In the genomic region with DNA sequence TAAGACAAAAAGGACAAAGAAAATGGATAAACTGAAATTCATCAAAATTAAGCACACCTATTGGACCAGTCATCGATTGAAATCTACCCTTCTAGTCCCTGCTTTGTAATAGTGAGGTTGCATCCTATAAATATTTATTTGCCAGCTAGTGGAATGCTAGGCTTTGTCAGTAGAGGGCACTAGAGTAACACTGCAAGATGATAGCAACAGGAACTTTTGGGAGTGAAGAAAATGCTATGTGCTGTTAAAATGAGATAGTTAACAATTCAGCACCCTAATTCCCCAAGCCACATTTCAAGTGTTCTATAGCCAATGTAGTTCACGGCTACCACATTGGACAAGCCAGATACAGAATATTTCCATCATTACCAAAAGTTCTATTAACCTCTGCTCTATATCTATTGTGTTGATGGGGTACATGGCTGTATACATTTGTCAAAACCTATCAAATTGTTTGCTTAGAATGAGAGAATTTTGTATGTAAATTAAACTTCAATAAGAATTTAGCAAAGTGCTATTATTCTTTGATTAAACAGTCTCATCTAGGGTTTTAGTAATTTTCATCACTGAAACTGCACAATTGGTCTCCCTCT, we compare ENCODE assay signal across 1 cellular context.
TF ChIP-seq lines count a peak whose summit lies in the region.

No MANE protein-coding gene starts in this region.

TF ChIP-seq in HepG2, 621 proteins besides CTCF, POLR2A, EP300 and RAD21 (continued from another document and continues in another):
- TF ChIP-seq ZHX1 (CRISPR knock-in tag; IDR thresholded peaks at IDR 0.05; ENCODE audit: low read depth) = no peak
- TF ChIP-seq, protein P1, sequence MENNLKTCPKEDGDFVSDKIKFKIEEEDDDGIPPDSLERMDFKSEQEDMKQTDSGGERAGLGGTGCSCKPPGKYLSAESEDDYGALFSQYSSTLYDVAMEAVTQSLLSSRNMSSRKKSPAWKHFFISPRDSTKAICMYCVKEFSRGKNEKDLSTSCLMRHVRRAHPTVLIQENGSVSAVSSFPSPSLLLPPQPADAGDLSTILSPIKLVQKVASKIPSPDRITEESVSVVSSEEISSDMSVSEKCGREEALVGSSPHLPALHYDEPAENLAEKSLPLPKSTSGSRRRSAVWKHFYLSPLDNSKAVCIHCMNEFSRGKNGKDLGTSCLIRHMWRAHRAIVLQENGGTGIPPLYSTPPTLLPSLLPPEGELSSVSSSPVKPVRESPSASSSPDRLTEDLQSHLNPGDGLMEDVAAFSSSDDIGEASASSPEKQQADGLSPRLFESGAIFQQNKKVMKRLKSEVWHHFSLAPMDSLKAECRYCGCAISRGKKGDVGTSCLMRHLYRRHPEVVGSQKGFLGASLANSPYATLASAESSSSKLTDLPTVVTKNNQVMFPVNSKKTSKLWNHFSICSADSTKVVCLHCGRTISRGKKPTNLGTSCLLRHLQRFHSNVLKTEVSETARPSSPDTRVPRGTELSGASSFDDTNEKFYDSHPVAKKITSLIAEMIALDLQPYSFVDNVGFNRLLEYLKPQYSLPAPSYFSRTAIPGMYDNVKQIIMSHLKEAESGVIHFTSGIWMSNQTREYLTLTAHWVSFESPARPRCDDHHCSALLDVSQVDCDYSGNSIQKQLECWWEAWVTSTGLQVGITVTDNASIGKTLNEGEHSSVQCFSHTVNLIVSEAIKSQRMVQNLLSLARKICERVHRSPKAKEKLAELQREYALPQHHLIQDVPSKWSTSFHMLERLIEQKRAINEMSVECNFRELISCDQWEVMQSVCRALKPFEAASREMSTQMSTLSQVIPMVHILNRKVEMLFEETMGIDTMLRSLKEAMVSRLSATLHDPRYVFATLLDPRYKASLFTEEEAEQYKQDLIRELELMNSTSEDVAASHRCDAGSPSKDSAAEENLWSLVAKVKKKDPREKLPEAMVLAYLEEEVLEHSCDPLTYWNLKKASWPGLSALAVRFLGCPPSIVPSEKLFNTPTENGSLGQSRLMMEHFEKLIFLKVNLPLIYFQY (CRISPR knock-in tag; IDR thresholded peaks at IDR 0.05; ENCODE audit: borderline replicate concordance) = no peak
- TF ChIP-seq ZNF18 (CRISPR knock-in tag; IDR thresholded peaks at IDR 0.05; ENCODE audit: insufficient replicate concordance) = no peak
- TF ChIP-seq IRF2 (CRISPR knock-in tag; IDR thresholded peaks at IDR 0.05) = no peak
- TF ChIP-seq ZNF546 (CRISPR knock-in tag; conservative IDR thresholded peaks at IDR 0.05) = no peak
- TF ChIP-seq RBM39 (IDR thresholded peaks at IDR 0.05; ENCODE audit: low read depth, low read length, poor library complexity, severe bottlenecking) = no peak
- no peak for TF ChIP-seq NCOA5 (CRISPR knock-in tag; IDR thresholded peaks at IDR 0.05)
- TF ChIP-seq ELF3 (CRISPR knock-in tag; IDR thresholded peaks at IDR 0.05) = 0 out of 2 replicates have a peak, but pooled peaks have one; percentile 21
- TF ChIP-seq MLLT10 (CRISPR knock-in tag; IDR thresholded peaks at IDR 0.05) = no peak
- no peak for TF ChIP-seq ZMYM3 (CRISPR knock-in tag; IDR thresholded peaks at IDR 0.05)
- TF ChIP-seq ZNF446 (CRISPR knock-in tag; IDR thresholded peaks at IDR 0.05) = no peak
- TF ChIP-seq, protein P2, sequence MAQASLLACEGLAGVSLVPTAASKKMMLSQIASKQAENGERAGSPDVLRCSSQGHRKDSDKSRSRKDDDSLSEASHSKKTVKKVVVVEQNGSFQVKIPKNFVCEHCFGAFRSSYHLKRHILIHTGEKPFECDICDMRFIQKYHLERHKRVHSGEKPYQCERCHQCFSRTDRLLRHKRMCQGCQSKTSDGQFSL (CRISPR knock-in tag; IDR thresholded peaks at IDR 0.05) = no peak
- TF ChIP-seq, protein P3, sequence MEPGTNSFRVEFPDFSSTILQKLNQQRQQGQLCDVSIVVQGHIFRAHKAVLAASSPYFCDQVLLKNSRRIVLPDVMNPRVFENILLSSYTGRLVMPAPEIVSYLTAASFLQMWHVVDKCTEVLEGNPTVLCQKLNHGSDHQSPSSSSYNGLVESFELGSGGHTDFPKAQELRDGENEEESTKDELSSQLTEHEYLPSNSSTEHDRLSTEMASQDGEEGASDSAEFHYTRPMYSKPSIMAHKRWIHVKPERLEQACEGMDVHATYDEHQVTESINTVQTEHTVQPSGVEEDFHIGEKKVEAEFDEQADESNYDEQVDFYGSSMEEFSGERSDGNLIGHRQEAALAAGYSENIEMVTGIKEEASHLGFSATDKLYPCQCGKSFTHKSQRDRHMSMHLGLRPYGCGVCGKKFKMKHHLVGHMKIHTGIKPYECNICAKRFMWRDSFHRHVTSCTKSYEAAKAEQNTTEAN (CRISPR knock-in tag; conservative IDR thresholded peaks at IDR 0.05) = no peak
- no peak for TF ChIP-seq SMYD3 (CRISPR knock-in tag; IDR thresholded peaks at IDR 0.05)
- no peak for TF ChIP-seq ZNF768 (CRISPR knock-in tag; IDR thresholded peaks at IDR 0.05)
- TF ChIP-seq BHLHE40 (IDR thresholded peaks at IDR 0.05; ENCODE audit: low read length) = no peak
- no peak for TF ChIP-seq ISL2 (CRISPR knock-in tag; IDR thresholded peaks at IDR 0.05)
- peak; percentile 53; the same call in 1 of the 2 replicates for TF ChIP-seq ZMYM4 (CRISPR knock-in tag; IDR thresholded peaks at IDR 0.05)
- peak; percentile 58 for TF ChIP-seq POGZ (CRISPR knock-in tag; IDR thresholded peaks at IDR 0.05)
- TF ChIP-seq NFE2 (CRISPR knock-in tag; IDR thresholded peaks at IDR 0.05) = no peak
- peak; percentile 84 for TF ChIP-seq SMC3 (IDR thresholded peaks at IDR 0.05; ENCODE audit: low read length)
- TF ChIP-seq MYPOP (CRISPR knock-in tag; IDR thresholded peaks at IDR 0.05) = no peak
- TF ChIP-seq, protein P4, sequence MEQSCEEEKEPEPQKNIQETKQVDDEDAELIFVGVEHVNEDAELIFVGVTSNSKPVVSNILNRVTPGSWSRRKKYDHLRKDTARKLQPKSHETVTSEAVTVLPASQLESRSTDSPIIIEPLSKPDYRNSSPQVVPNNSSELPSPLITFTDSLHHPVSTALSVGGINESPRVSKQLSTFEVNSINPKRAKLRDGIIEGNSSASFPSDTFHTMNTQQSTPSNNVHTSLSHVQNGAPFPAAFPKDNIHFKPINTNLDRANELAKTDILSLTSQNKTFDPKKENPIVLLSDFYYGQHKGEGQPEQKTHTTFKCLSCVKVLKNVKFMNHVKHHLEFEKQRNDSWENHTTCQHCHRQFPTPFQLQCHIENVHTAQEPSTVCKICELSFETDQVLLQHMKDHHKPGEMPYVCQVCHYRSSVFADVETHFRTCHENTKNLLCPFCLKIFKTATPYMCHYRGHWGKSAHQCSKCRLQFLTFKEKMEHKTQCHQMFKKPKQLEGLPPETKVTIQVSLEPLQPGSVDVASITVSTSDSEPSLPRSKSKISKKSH (CRISPR knock-in tag; IDR thresholded peaks at IDR 0.05; ENCODE audit: borderline replicate concordance) = no peak
- no peak for TF ChIP-seq ZNF615 (CRISPR knock-in tag; IDR thresholded peaks at IDR 0.05; ENCODE audit: borderline replicate concordance)
- TF ChIP-seq ZNF260 (CRISPR knock-in tag; IDR thresholded peaks at IDR 0.05; ENCODE audit: borderline replicate concordance, low read depth) = no peak
- TF ChIP-seq, protein P5, sequence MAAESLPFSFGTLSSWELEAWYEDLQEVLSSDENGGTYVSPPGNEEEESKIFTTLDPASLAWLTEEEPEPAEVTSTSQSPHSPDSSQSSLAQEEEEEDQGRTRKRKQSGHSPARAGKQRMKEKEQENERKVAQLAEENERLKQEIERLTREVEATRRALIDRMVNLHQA (CRISPR knock-in tag; IDR thresholded peaks at IDR 0.05) = no peak
- no peak for TF ChIP-seq CBX5 (CRISPR knock-in tag; IDR thresholded peaks at IDR 0.05; ENCODE audit: borderline replicate concordance)
- TF ChIP-seq ZNF761 (CRISPR knock-in tag; conservative IDR thresholded peaks at IDR 0.05) = no peak
- TF ChIP-seq, protein P6, sequence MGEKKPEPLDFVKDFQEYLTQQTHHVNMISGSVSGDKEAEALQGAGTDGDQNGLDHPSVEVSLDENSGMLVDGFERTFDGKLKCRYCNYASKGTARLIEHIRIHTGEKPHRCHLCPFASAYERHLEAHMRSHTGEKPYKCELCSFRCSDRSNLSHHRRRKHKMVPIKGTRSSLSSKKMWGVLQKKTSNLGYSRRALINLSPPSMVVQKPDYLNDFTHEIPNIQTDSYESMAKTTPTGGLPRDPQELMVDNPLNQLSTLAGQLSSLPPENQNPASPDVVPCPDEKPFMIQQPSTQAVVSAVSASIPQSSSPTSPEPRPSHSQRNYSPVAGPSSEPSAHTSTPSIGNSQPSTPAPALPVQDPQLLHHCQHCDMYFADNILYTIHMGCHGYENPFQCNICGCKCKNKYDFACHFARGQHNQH (CRISPR knock-in tag; IDR thresholded peaks at IDR 0.05) = no peak
- TF ChIP-seq STAG1 (CRISPR knock-in tag; IDR thresholded peaks at IDR 0.05) = peak; percentile 92
- TF ChIP-seq ZFP41 (CRISPR knock-in tag; IDR thresholded peaks at IDR 0.05; ENCODE audit: borderline replicate concordance) = no peak
- no peak for TF ChIP-seq ZNF503 (CRISPR knock-in tag; IDR thresholded peaks at IDR 0.05)
- no peak for TF ChIP-seq NFIC (IDR thresholded peaks at IDR 0.05; ENCODE audit: low read length)
- no peak for TF ChIP-seq ZNF343 (CRISPR knock-in tag; IDR thresholded peaks at IDR 0.05)
- no peak for TF ChIP-seq ZNF709 (CRISPR knock-in tag; IDR thresholded peaks at IDR 0.05)
- no peak for TF ChIP-seq ZNF34 (CRISPR knock-in tag; IDR thresholded peaks at IDR 0.05; ENCODE audit: borderline replicate concordance)
- TF ChIP-seq MAFG (CRISPR knock-in tag; IDR thresholded peaks at IDR 0.05) = no peak
- TF ChIP-seq ZNF776 (CRISPR knock-in tag; IDR thresholded peaks at IDR 0.05) = no peak
- no peak for TF ChIP-seq TRIM24 (CRISPR knock-in tag; IDR thresholded peaks at IDR 0.05)
- no peak for TF ChIP-seq AGO2 (optimal IDR thresholded peaks at IDR 0.05; ENCODE audit: low read depth, low read length)
- no peak for TF ChIP-seq ZBTB49 (CRISPR knock-in tag; IDR thresholded peaks at IDR 0.05; ENCODE audit: borderline replicate concordance)
- no peak for TF ChIP-seq FOXA3 (CRISPR knock-in tag; IDR thresholded peaks at IDR 0.05)
- no peak for TF ChIP-seq DNMT1 (CRISPR knock-in tag; IDR thresholded peaks at IDR 0.05)
- TF ChIP-seq NFRKB (IDR thresholded peaks at IDR 0.05) = no peak
- no peak for TF ChIP-seq MED8 (CRISPR knock-in tag; IDR thresholded peaks at IDR 0.05; ENCODE audit: insufficient replicate concordance)
